In genomic region chrX:153667931-153668396, GRCh38 we compare ENCODE assay signal across 8 cellular contexts. TPM values are rescaled to one million over a fixed set of nuclear protein-coding genes. Genes with fewer than 3 reads are reported as not detected.
A peak's percentile ranks its signal among the peaks of the same experiment; 100 is the strongest.
DNase-seq lines count a peak whose midpoint lies in the region; ATAC-seq and TF ChIP-seq lines count a peak whose summit lies in the region.

No MANE protein-coding gene starts in this region.

- no peaks in the 10 kb centered on the region for H3K9me3 Mint-ChIP-seq in activated naive CD4-positive, alpha-beta T cell treated with anti-CD3 and anti-CD28 coated beads, Interleukin-2, amount 50 U/mL, for 72 hours
- H3K9me3 Mint-ChIP-seq in type B pancreatic cell = no peaks in the 10 kb centered on the region

- intact Hi-C loops in head of caudate nucleus (cut with DNase I) = loop anchor here (5.0 to 10.0 kb wide), 3 partner anchors 61 to 703 kb away; no protein-coding TSS in a partner anchor

- in situ Hi-C loops in GM13977 (cut with MboI; ENCODE audit: low pct_unique_long_range_greater_than_20kb, low sequenced_read_pairs, unreplicated experiment) = loop anchor here (25.0 kb wide), 1 partner anchor 706 kb away; no protein-coding TSS in a partner anchor

- ATAC-seq in activated naive CD4-positive, alpha-beta T cell treated with anti-CD3 and anti-CD28 coated beads, Interleukin-2, amount 50 U/mL, for 72 hours = peak; percentile 82 to 87

- TF ChIP-seq CTCF in GM13977 (IDR thresholded peaks at IDR 0.05; ENCODE audit: extremely low read depth, insufficient read depth, missing control alignments) (peak; percentile 75), type B pancreatic cell (conservative IDR thresholded peaks at IDR 0.05) (peak; percentile 82)

- H3K4me1 Mint-ChIP-seq in type B pancreatic cell (ENCODE audit: unreplicated experiment) = peaks cover 3% of the 10 kb centered on the region

- DNase-seq in 8988T = peak; percentile 79
- peak; percentile 85 for DNase-seq in GM13977 (ENCODE audit: low spot score)
- DNase-seq in M059J (ENCODE audit: low read depth) = peak; percentile 78
- DNase-seq in SKM-1 treated with dmso at 0.1 percent for 144 hours (lab: John Stamatoyannopoulos, UW; ENCODE audit: unreplicated experiment) = peak; percentile 35
- peak in 1 of 2 donors; percentile 81 for DNase-seq in activated naive CD4-positive, alpha-beta T cell treated with anti-CD3 and anti-CD28 coated beads, Interleukin-2, amount 50 U/mL, for 72 hours (ENCODE audit: low spot score in 2 of 2)
- DNase-seq in head of caudate nucleus = peak; percentile 64 to 96 (median 89)
- DNase-seq in pons (ENCODE audit: low spot score) = peak; percentile 83
- DNase-seq in type B pancreatic cell (ENCODE audit: extremely low spot score, unreplicated experiment) = peak; percentile 83

- peaks cover 49% of the 10 kb centered on the region for H3K27me3 Mint-ChIP-seq in type B pancreatic cell

- no peaks in the 10 kb centered on the region for H3K36me3 Mint-ChIP-seq in activated naive CD4-positive, alpha-beta T cell treated with anti-CD3 and anti-CD28 coated beads, Interleukin-2, amount 50 U/mL, for 72 hours
- no peaks in the 10 kb centered on the region for H3K36me3 Mint-ChIP-seq in type B pancreatic cell

- H3K4me3 Mint-ChIP-seq in type B pancreatic cell = no peak overlapping the region

- H3K27ac Mint-ChIP-seq in activated naive CD4-positive, alpha-beta T cell treated with anti-CD3 and anti-CD28 coated beads, Interleukin-2, amount 50 U/mL, for 72 hours = no peak overlapping the region
- no peak overlapping the region for H3K27ac Mint-ChIP-seq in type B pancreatic cell

RNA-seq across cellular contexts. Expression of gene PNCK, which starts 5.6 kb away (rescaled TPM):
- total RNA-seq in M059J (2014; rRNA removed; shearing (Covaris generic)) = not detected in 2 replicates
- total RNA-seq in activated naive CD4-positive, alpha-beta T cell treated with anti-CD3 and anti-CD28 coated beads, Interleukin-2, amount 50 U/mL, for 72 hours = 1 to 10 TPM; 1.0 to 2.9 TPM
- 2.2 and 3.7 TPM in 2 replicates for total RNA-seq in type B pancreatic cell (ENCODE audit: low replicate concordance)

RNA-seq across cellular contexts. Expression of gene SLC6A8, which starts 19.8 kb away (rescaled TPM):
- total RNA-seq in M059J (2014; rRNA removed; shearing (Covaris generic)) = 13.6 and 24.5 TPM in 2 replicates
- 1 to 10 TPM in 1 of 2 donors, under 1 TPM in 1; 0.16 to 2.2 TPM for total RNA-seq in activated naive CD4-positive, alpha-beta T cell treated with anti-CD3 and anti-CD28 coated beads, Interleukin-2, amount 50 U/mL, for 72 hours
- 19.9 and 56.8 TPM in 2 replicates for total RNA-seq in type B pancreatic cell (ENCODE audit: low replicate concordance)

RNA-seq across cellular contexts. Expression of gene DUSP9, which starts 21.0 kb away (rescaled TPM):
- 0.27 and 1.1 TPM in 2 replicates for total RNA-seq in M059J (2014; rRNA removed; shearing (Covaris generic))
- under 1 TPM in 1 of 2 donors, not detected in 1; 0.91 TPM for total RNA-seq in activated naive CD4-positive, alpha-beta T cell treated with anti-CD3 and anti-CD28 coated beads, Interleukin-2, amount 50 U/mL, for 72 hours
- total RNA-seq in type B pancreatic cell (ENCODE audit: low replicate concordance) = 5.8 and 9.5 TPM in 2 replicates

RNA-seq across cellular contexts. Expression of gene BCAP31, which starts 56.2 kb away (rescaled TPM):
- total RNA-seq in M059J (2014; rRNA removed; shearing (Covaris generic)) = 384 and 401 TPM in 2 replicates
- 10 to 100 TPM; 67.4 to 92.7 TPM for total RNA-seq in activated naive CD4-positive, alpha-beta T cell treated with anti-CD3 and anti-CD28 coated beads, Interleukin-2, amount 50 U/mL, for 72 hours
- 160 and 223 TPM in 2 replicates for total RNA-seq in type B pancreatic cell (ENCODE audit: low replicate concordance)

RNA-seq across cellular contexts. Expression of gene ABCD1, which starts 56.7 kb away (rescaled TPM):
- 27.4 and 42.9 TPM in 2 replicates for total RNA-seq in M059J (2014; rRNA removed; shearing (Covaris generic))
- total RNA-seq in activated naive CD4-positive, alpha-beta T cell treated with anti-CD3 and anti-CD28 coated beads, Interleukin-2, amount 50 U/mL, for 72 hours = 1 to 10 TPM; 5.6 to 6.7 TPM
- 6.2 and 8.0 TPM in 2 replicates for total RNA-seq in type B pancreatic cell (ENCODE audit: low replicate concordance)
